17 cellular contexts compared by ENCODE assay signal in genomic region chr4:164212714-164213113, GRCh38.
DNase-seq lines count a peak whose midpoint lies in the region; ATAC-seq and TF ChIP-seq lines count a peak whose summit lies in the region.
"Had no signal": no experiment of that assay in that cellular context is flagged by ENCODE, and none has a peak within 500 bp of the region (broad histone marks: within the 10 kb centered on the region; RNA-seq: fewer than 3 reads in every experiment).

No MANE protein-coding gene starts in this region.

- no peak overlapping the region for H2BK12ac ChIP-seq in H9 (ENCODE audit: insufficient read length, low read depth, low read length)

- H2BK5ac ChIP-seq in H9 (ENCODE audit: insufficient read length, low read length), result no peak overlapping the region

- no CpG with 5 or more reads among the region's 2 CpGs for WGBS in H9 (ENCODE audit: extremely low coverage, insufficient read length, low lambda C conversion rate)

- H2AFZ ChIP-seq in H9 (ENCODE audit: low read length), result no peak overlapping the region

- no peak overlapping the region for H2BK120ac ChIP-seq in H9 (ENCODE audit: low read depth, low read length, poor library complexity, severe bottlenecking)

- H3K9me3 Mint-ChIP-seq in H9, result no peaks in the 10 kb centered on the region
- H3K9me3 Mint-ChIP-seq: CD4-positive, alpha-beta T cell had no signal

- H3T11ph ChIP-seq in H9 (ENCODE audit: low read length), result no peak overlapping the region

- H3K18ac ChIP-seq in H9 (ENCODE audit: insufficient read length, low read depth, low read length), result no peak overlapping the region

- H3K4me3 ChIP-seq in BE2C (ENCODE audit: low read depth, low read length) (no peak overlapping the region), tibial artery (no peak overlapping the region)

- no peak overlapping the region for H3K56ac ChIP-seq in H9 (ENCODE audit: insufficient read length, low read depth, low read length)

- no peak overlapping the region for H3K4ac ChIP-seq in H9 (ENCODE audit: low read depth, low read length)

- H3K27ac ChIP-seq in foreskin keratinocyte (peak overlapping the region; percentile 44), H9 (ENCODE audit: insufficient read length, low read depth, low read length) (no peak overlapping the region), tibial artery (no peak overlapping the region)

- H4K20me1 ChIP-seq in H9 (ENCODE audit: control insufficient read depth, insufficient read depth, insufficient read length), result no peaks in the 10 kb centered on the region

- ATAC-seq in foreskin keratinocyte, result peak; percentile 74
- ATAC-seq: HCT116, HepG2 had no signal

- H2BK20ac ChIP-seq in H9 (ENCODE audit: low read depth, low read length, poor library complexity, severe bottlenecking), result no peak overlapping the region

- H4K91ac ChIP-seq in H9 (ENCODE audit: insufficient read length, low read depth, low read length), result no peak overlapping the region

- no peak overlapping the region for H2AK5ac ChIP-seq in H9 (ENCODE audit: insufficient read length, low read length)

- TF ChIP-seq CTCF in foreskin keratinocyte (conservative IDR thresholded peaks at IDR 0.05) (no peak), BE2C (IDR thresholded peaks at IDR 0.05; ENCODE audit: low read depth, low read length) (no peak), H9 (conservative IDR thresholded peaks at IDR 0.05) (no peak), tibial artery (IDR thresholded peaks at IDR 0.05) (no peak)

- no peaks in the 10 kb centered on the region for H3K79me1 ChIP-seq in H9 (ENCODE audit: insufficient read depth, low read depth, low read length, poor library complexity, severe bottlenecking)

- no peaks in the 10 kb centered on the region for H3K36me3 Mint-ChIP-seq in H9 (ENCODE audit: insufficient read depth in 1 of 3, low read depth in 3 of 3)

- no peak overlapping the region for H3K9ac ChIP-seq in H9 (ENCODE audit: extremely low read depth, insufficient read length, low read length)

- no peaks in the 10 kb centered on the region for H3K23me2 ChIP-seq in H9 (ENCODE audit: insufficient read length, low read depth, low read length, poor library complexity, severe bottlenecking)

- intact Hi-C loops in tibial artery (cut with DNase I; ENCODE audit: low total_unique reads), result no loop called here

- H3K27me3 ChIP-seq in foreskin keratinocyte (no peaks in the 10 kb centered on the region), BE2C (no peaks in the 10 kb centered on the region), H9 (ENCODE audit: insufficient read depth, low read length) (no peaks in the 10 kb centered on the region), tibial artery (no peaks in the 10 kb centered on the region)

- H4K8ac ChIP-seq in H9 (replicated peaks; ENCODE audit: insufficient read length, low read depth, low read length), result no peak overlapping the region

- no peak overlapping the region for H3K4me3 Mint-ChIP-seq in H9
- H3K4me3 Mint-ChIP-seq: CD4-positive, alpha-beta T cell had no signal

- H3K4me1 Mint-ChIP-seq in H9, result peaks cover 7% of the 10 kb centered on the region in 2 experiments

- no peak overlapping the region for H3K23ac ChIP-seq in H9 (ENCODE audit: insufficient read length, low read depth, low read length)

- H2BK15ac ChIP-seq in H9 (ENCODE audit: low read depth, low read length), result no peak overlapping the region

- H3K4me1 ChIP-seq in foreskin keratinocyte (peaks cover 7% of the 10 kb centered on the region), BE2C (no peaks in the 10 kb centered on the region), H9 (ENCODE audit: insufficient read depth, low read length) (no peaks in the 10 kb centered on the region), tibial artery (no peaks in the 10 kb centered on the region)

- no peak overlapping the region for H4K5ac ChIP-seq in H9 (ENCODE audit: insufficient read length, low read depth, low read length)

- H3K9me3 ChIP-seq in BE2C (no peaks in the 10 kb centered on the region), H9 (ENCODE audit: control insufficient read depth, low read depth, low read length) (no peaks in the 10 kb centered on the region), tibial artery (no peaks in the 10 kb centered on the region)

- DNase-seq in H4 (ENCODE audit: low spot score) (peak; percentile 7), NCI-H226 (peak; percentile 53), amniotic epithelial cell (ENCODE audit: low read depth) (peak; percentile 8), foreskin keratinocyte (peak; percentile 27 to 54), cortex of kidney (lab: John Stamatoyannopoulos, UW) (no peak), BE2C (no peak), H9 (no peak), tibial artery (no peak)
- DNase-seq: C1 segment of cervical spinal cord; Calu3; CD4-positive, alpha-beta T cell; DMS 273 treated with DMSO at 0.1 percent for 48 hours; DMS79 treated with DMSO at 0.1 percent for 48 hours; EL; GDM1 had no signal

- H3K79me2 ChIP-seq in H9 (ENCODE audit: insufficient read depth, low read length), result no peaks in the 10 kb centered on the region

- H3K14ac ChIP-seq in H9 (ENCODE audit: insufficient read depth, low read length), result no peak overlapping the region

- H3K36me3 ChIP-seq in BE2C (no peaks in the 10 kb centered on the region), tibial artery (no peaks in the 10 kb centered on the region)

- H3K4me2 ChIP-seq in H9 (ENCODE audit: insufficient read depth, insufficient read length, low read length), result no peak overlapping the region

- no peak overlapping the region for H3K27ac Mint-ChIP-seq in H9
- H3K27ac Mint-ChIP-seq: CD4-positive, alpha-beta T cell had no signal

- H3K27me3 Mint-ChIP-seq in H9 (ENCODE audit: low read depth), result no peaks in the 10 kb centered on the region
- H3K27me3 Mint-ChIP-seq: CD4-positive, alpha-beta T cell had no signal

Comparison
In these comparisons a context has a peak if more than half of its experiments do, and no peak if none do; other contexts are left out.
1. DNase-seq: peak in H4 (single experiment), NCI-H226 (single experiment), amniotic epithelial cell (single experiment) and foreskin keratinocyte (2 of 2); none in cortex of kidney (single experiment), BE2C (single experiment), H9 (single experiment) and tibial artery (0 of 2).